In the genomic region with DNA sequence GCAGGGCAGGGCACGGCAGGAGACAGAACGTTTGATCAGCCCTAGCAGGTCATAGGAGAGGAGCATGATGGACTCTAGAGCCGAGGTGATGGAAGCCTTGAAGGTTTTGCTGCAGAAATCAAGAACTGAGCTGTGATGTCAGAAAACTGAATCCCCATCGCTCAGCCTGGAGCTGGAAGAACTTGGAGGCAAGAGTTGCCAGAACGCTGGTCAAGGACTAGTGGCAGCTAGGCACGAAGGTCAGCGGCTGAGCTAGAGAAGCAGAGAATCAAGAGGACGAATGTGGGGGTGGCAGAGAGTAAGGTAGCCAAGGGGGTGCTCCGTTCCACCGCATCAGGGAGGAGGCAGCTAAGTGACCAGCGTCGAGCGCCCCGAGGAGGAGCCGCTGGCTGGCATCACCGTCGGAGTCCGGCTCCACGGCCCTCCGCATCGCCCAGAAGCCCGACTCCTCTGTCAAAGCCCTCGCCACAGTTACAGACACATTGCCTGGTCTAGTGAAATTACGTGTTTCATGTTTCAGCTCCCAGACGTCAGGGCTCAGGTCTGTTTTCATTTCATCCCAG, we compare ENCODE assay signal across 8 cellular contexts. TPM values are rescaled to one million over a fixed set of nuclear protein-coding genes. Genes with fewer than 3 reads are reported as not detected.
A peak's percentile ranks its signal among the peaks of the same experiment; 100 is the strongest.
DNase-seq lines count a peak whose midpoint lies in the region; ATAC-seq, FAIRE-seq and TF ChIP-seq lines count a peak whose summit lies in the region.

No MANE protein-coding gene starts in this region.

- TF ChIP-seq CTCF in GM12878 (IDR thresholded peaks at IDR 0.05 in 2 of 3, conservative IDR thresholded peaks at IDR 0.05 in 1 of 3; ENCODE audit: control insufficient read depth in 2 of 3, extremely low read depth in 1 of 3, insufficient read depth in 1 of 3, low read depth in 3 of 3, low read length in 3 of 3) (no peak), HepG2 (CRISPR knock-in tag; IDR thresholded peaks at IDR 0.05) (no peak), thoracic aorta (IDR thresholded peaks at IDR 0.05) (no peak)

- peaks cover 8% of the 10 kb centered on the region for H3K4me1 ChIP-seq in GM12878 (ENCODE audit: control insufficient read depth, insufficient read depth, low read length)
- H3K4me1 ChIP-seq in HepG2 (ENCODE audit: insufficient read depth, low read length) = peaks cover 31% of the 10 kb centered on the region
- peaks cover 19 to 35% of the 10 kb centered on the region in 2 donors for H3K4me1 ChIP-seq in thoracic aorta (ENCODE audit: control insufficient read depth in 1 of 2, low read depth in 2 of 2)

- SMC1A ChIA-PET in GM12878 (lab: Charles Lee; ENCODE audit: uncharacterized antibody, unreplicated experiment) = interaction anchor here (0.7 to 8.4 kb wide), 20 partner anchors 8 to 233 kb away, joined by 3 to 97 read pairs (median 4); no protein-coding TSS in a partner anchor

- WGBS in GM12878 (ENCODE audit: insufficient coverage, insufficient replicate concordance, low lambda C conversion rate, missing lambda C conversion rate) = 21% methylated on average over 25 of the region's 25 CpGs
- WGBS in HepG2 (ENCODE audit: low lambda C conversion rate) = 2% methylated on average over 17 of the region's 25 CpGs

- H3K4me3 Mint-ChIP-seq in activated T-cell treated with anti-CD3 and anti-CD28 coated beads, Interleukin-2, amount 50 U/mL, for 4 hours = peak overlapping the region; percentile 82

- H3K36me3 ChIP-seq in GM12878 (ENCODE audit: control insufficient read depth in 2 of 2, insufficient read depth in 2 of 2, low read length in 1 of 2) = no peaks in the 10 kb centered on the region
- H3K36me3 ChIP-seq in HepG2 (replicated peaks in 1 of 2; ENCODE audit: control insufficient read depth in 1 of 2, insufficient read depth in 2 of 2, low read length in 2 of 2) = no peaks in the 10 kb centered on the region
- no peaks in the 10 kb centered on the region for H3K36me3 ChIP-seq in thoracic aorta

- H4K20me1 ChIP-seq in GM12878 (ENCODE audit: control insufficient read depth, insufficient read depth) (no peaks in the 10 kb centered on the region; the same call in 1 of the 2 replicates), HepG2 (ENCODE audit: insufficient read depth, low read length) (no peaks in the 10 kb centered on the region)

- no peaks in the 10 kb centered on the region for H3K9me3 ChIP-seq in GM12878 (replicated peaks; ENCODE audit: control insufficient read depth, insufficient read depth, low read length)
- H3K9me3 ChIP-seq in HepG2 (ENCODE audit: low read length) = no peaks in the 10 kb centered on the region
- H3K9me3 ChIP-seq in thoracic aorta = no peaks in the 10 kb centered on the region

- BruUV-seq in GM12878 (replicated peaks; lab: Mats Ljungman, UMichigan) (no TSS peak), HepG2 (replicated peaks; lab: Mats Ljungman, UMichigan) (no TSS peak)

- no peak for TF ChIP-seq RAD21 in GM12878 (IDR thresholded peaks at IDR 0.05; ENCODE audit: insufficient read depth, low read depth, low read length)
- TF ChIP-seq RAD21 in HepG2 (CRISPR knock-in tag; IDR thresholded peaks at IDR 0.05) = no peak

- CTCF ChIA-PET in GM12878 (lab: Yijun Ruan, JAX) = interaction anchor here (0.7 to 7.2 kb wide), 18 partner anchors 8 to 272 kb away, joined by 3 to 71 read pairs (median 6); no protein-coding TSS in a partner anchor
- CTCF ChIA-PET in HepG2 (lab: Yijun Ruan, JAX; ENCODE audit: low intra/inter-chr PET ratio, low total read pairs) = interaction anchor here (1.2 kb wide), 1 partner anchor 215 kb away, joined by 3 read pairs; no protein-coding TSS in a partner anchor

- FAIRE-seq in GM12878 (lab: Jason Lieb, UNC) (no peak), HepG2 (lab: Jason Lieb, UNC) (no peak)

- H3K27me3 ChIP-seq in GM12878 (replicated peaks in 1 of 2; ENCODE audit: control insufficient read depth in 2 of 2, insufficient read depth in 2 of 2, low read length in 1 of 2) (peaks cover 0 to 4% of the 10 kb centered on the region in 2 experiments; a peak in 1 of 4 replicates), HepG2 (ENCODE audit: control insufficient read depth in 1 of 2, insufficient read depth in 2 of 2, low read length in 2 of 2) (peaks cover 0 to 9% of the 10 kb centered on the region in 2 experiments; a peak in 3 of 5 replicates), thoracic aorta (replicated peaks; ENCODE audit: insufficient read depth) (no peaks in the 10 kb centered on the region)

- ATAC-seq in activated T-cell treated with anti-CD3 and anti-CD28 coated beads, Interleukin-2, amount 50 U/mL, for 4 hours = peak; percentile 0 to 3
- ATAC-seq in HG03280 (IDR thresholded peaks at IDR 0.05; ENCODE audit: unreplicated experiment) (peak; percentile 11), GM12878 (peak; percentile 49), HepG2 (peak; percentile 62), thoracic aorta (ENCODE audit: insufficient number of reproducible peaks, low FRiP score, low read depth) (no peak)

- H2AFZ ChIP-seq in GM12878 (ENCODE audit: control insufficient read depth, low read depth, low read length) = peak overlapping the region; percentile 20
- peak overlapping the region; percentile 61 for H2AFZ ChIP-seq in HepG2 (ENCODE audit: low read length)

- H3K4me3 ChIP-seq in GM12878 (peak overlapping the region; percentile 82), HepG2 (replicated peaks in 1 of 3; ENCODE audit: insufficient read depth in 1 of 3, low read depth in 2 of 3, low read length in 3 of 3) (peak overlapping the region; percentile 80 to 85 (median 85)), thoracic aorta (peak overlapping the region; percentile 95)

- peaks cover 42% of the 10 kb centered on the region for H3K4me1 Mint-ChIP-seq in activated T-cell treated with anti-CD3 and anti-CD28 coated beads, Interleukin-2, amount 50 U/mL, for 4 hours (ENCODE audit: low read depth)

- H3K27ac ChIP-seq in GM12878 (ENCODE audit: control insufficient read depth, insufficient read depth) (no peak overlapping the region), HepG2 (ENCODE audit: extremely low read length, insufficient read depth, low read length) (no peak overlapping the region), thoracic aorta (peak overlapping the region; percentile 72 to 74)

- H3K9me3 Mint-ChIP-seq in activated T-cell treated with anti-CD3 and anti-CD28 coated beads, Interleukin-2, amount 50 U/mL, for 4 hours = no peaks in the 10 kb centered on the region

- H3K79me2 ChIP-seq in GM12878 (ENCODE audit: control insufficient read depth, insufficient read depth, low read length) (peaks cover 27% of the 10 kb centered on the region), HepG2 (ENCODE audit: insufficient read depth, low read length) (no peaks in the 10 kb centered on the region)

- H3K36me3 Mint-ChIP-seq in activated T-cell treated with anti-CD3 and anti-CD28 coated beads, Interleukin-2, amount 50 U/mL, for 4 hours (ENCODE audit: insufficient read depth) = peaks cover 3% of the 10 kb centered on the region

- no peak for DNase-seq in activated T-cell treated with anti-CD3 and anti-CD28 coated beads, Interleukin-2, amount 50 U/mL, for 4 hours
- no peak for DNase-seq in activated T-cell treated with anti-CD3 and anti-CD28 coated beads for 4 hours
- no peak for DNase-seq in GM12878 (ENCODE audit: low read depth, low spot score)
- DNase-seq in HepG2 (ENCODE audit: low spot score) = no peak
- DNase-seq in thoracic aorta (ENCODE audit: low spot score) = no peak
- no peak for DNase-seq in NCI-H1417 treated with DMSO at 0.1 percent for 48 hours (lab: John Stamatoyannopoulos, UW)
- DNase-seq in NOMO-1 (lab: John Stamatoyannopoulos, UW; ENCODE audit: unreplicated experiment in 2 of 2) = no peak

- intact Hi-C loops in GM12878 (cut with micrococcal nuclease; ENCODE audit: unreplicated experiment) (no loop called here), HepG2 (cut with micrococcal nuclease; ENCODE audit: unreplicated experiment) (no loop called here)

- POLR2A ChIA-PET in GM12878 (lab: Charles Lee) (interaction anchor here (0.8 to 6.2 kb wide), 4 partner anchors 8 to 150 kb away, joined by 3 to 51 read pairs (median 6); a partner anchor contains a TSS), HepG2 (lab: Yijun Ruan, JAX) (interaction anchor here (1.2 to 2.0 kb wide), 3 partner anchors 8 to 216 kb away, joined by 3 to 8 read pairs (median 7); a partner anchor contains a TSS)

- RAD21 ChIA-PET in GM12878 (lab: Charles Lee; ENCODE audit: unreplicated experiment) = interaction anchor here (0.8 to 6.4 kb wide), 11 partner anchors 8 to 215 kb away, joined by 3 to 51 read pairs (median 5); no protein-coding TSS in a partner anchor

- in situ Hi-C loops in GM12878 (cut with MboI) (loop anchor here (5.0 to 10.0 kb wide), 2 partner anchors 125 to 213 kb away; no protein-coding TSS in a partner anchor), HepG2 (cut with HindIII; ENCODE audit: extremely low pct_ligation_motif_present, low pct_unique_long_range_greater_than_20kb) (loop anchor here (5.0 kb wide), 2 partner anchors 117 to 208 kb away; no protein-coding TSS in a partner anchor)

- TF ChIP-seq EP300 in GM12878 (IDR thresholded peaks at IDR 0.05; ENCODE audit: borderline replicate concordance in 1 of 2, control insufficient read depth in 1 of 2, low read depth in 2 of 2, low read length in 2 of 2) (no peak), HepG2 (IDR thresholded peaks at IDR 0.05; ENCODE audit: low read depth in 2 of 2, low read length in 2 of 2) (no peak), HepG2 (CRISPR knock-in tag; IDR thresholded peaks at IDR 0.05; ENCODE audit: borderline replicate concordance) (no peak)

- no peaks in the 10 kb centered on the region for H3K27me3 Mint-ChIP-seq in activated T-cell treated with anti-CD3 and anti-CD28 coated beads, Interleukin-2, amount 50 U/mL, for 4 hours (ENCODE audit: low read depth)

- H3K9ac ChIP-seq in GM12878 (ENCODE audit: control insufficient read depth, insufficient read depth, low read length) = no peak overlapping the region
- peak overlapping the region; percentile 13; the same call in 1 of the 2 replicates for H3K9ac ChIP-seq in HepG2 (ENCODE audit: insufficient read depth, low read depth, low read length)

- no peak for TF ChIP-seq POLR2A in GM12878 (IDR thresholded peaks at IDR 0.05; ENCODE audit: low read depth, low read length)
- TF ChIP-seq POLR2A in HepG2 (IDR thresholded peaks at IDR 0.05; ENCODE audit: insufficient read depth in 1 of 2, low read depth in 2 of 2, low read length in 2 of 2) = no peak

- H3K4me2 ChIP-seq in GM12878 (ENCODE audit: control insufficient read depth, insufficient read depth) (peak overlapping the region; percentile 46), HepG2 (ENCODE audit: low read depth, low read length) (peak overlapping the region; percentile 99)

RNA-seq across cellular contexts. Expression of a gene that starts 1.2 kb away (rescaled TPM):
- total RNA-seq in activated T-cell treated with anti-CD3 and anti-CD28 coated beads, Interleukin-2, amount 50 U/mL, for 4 hours = 10 to 100 TPM; 26.8 to 34.8 (median 34.6) TPM
- 33.0 and 34.5 TPM in 2 replicates for total RNA-seq in GM12878 (2013; cell fraction: nucleolus; rRNA removed)
- total RNA-seq in GM12878 (2014; rRNA removed) (18.1 and 18.6 TPM in 2 replicates), GM12878 (2014; rRNA removed; fragmentation: Illumina TruSeq; extraction: Trizol) (15.3 and 15.5 TPM in 2 replicates), GM12878 (2021) (26.0 and 27.9 TPM in 2 replicates), HepG2 (2016; rRNA removed; fragmentation: Illumina TruSeq; extraction: Trizol) (6.2 and 8.1 TPM in 2 replicates), thoracic aorta (10 to 100 TPM; 43.0 to 52.7 TPM)
- 14.5 TPM for polyA plus RNA-seq in GM12878 (2011; ENCODE audit: low read depth)
- polyA plus RNA-seq in GM12878 (2011; rRNA removed) (21.2 and 27.6 TPM in 2 replicates), GM12878 (2014; fragmentation: Illumina TruSeq; extraction: Trizol) (24.9 and 35.4 TPM in 2 replicates), GM12878 (2014; fragmentation: Nextera tagmentation; extraction: Ambion mirVana) (1 to 10 TPM; 4.5 to 4.8 TPM), GM12878 (2014; rRNA removed) (14.9 and 15.7 TPM in 2 replicates), GM12878 (2016; fragmentation: Nextera tagmentation; extraction: Ambion mirVana) (10 to 100 TPM in 1 of 2 experiments, 1 to 10 TPM in 1; 3.9 to 11.5 TPM), HepG2 (2011; rRNA removed) (11.2 and 12.0 TPM in 2 replicates)
- 13.9 and 16.9 TPM in 2 replicates for polyA plus RNA-seq in GM12878 (2011; cell fraction: cytosol; rRNA removed)
- polyA plus RNA-seq in GM12878 (2011; cell fraction: nucleus; rRNA removed) = 19.5 and 23.5 TPM in 2 replicates
- 18.7 and 18.9 TPM in 2 replicates for polyA plus RNA-seq in GM12878 (2012)
- 41.3 and 55.4 TPM in 2 replicates for polyA minus RNA-seq in GM12878 (2011; rRNA and poly(A)+ RNA removed)
- 6.8 and 8.8 TPM in 2 replicates for polyA minus RNA-seq in GM12878 (2011; cell fraction: cytosol; rRNA and poly(A)+ RNA removed)
- 10.9 and 19.5 TPM in 2 replicates for polyA minus RNA-seq in GM12878 (2011; cell fraction: nucleus; rRNA and poly(A)+ RNA removed)
- 1.3 and 1.5 TPM in 2 replicates for total RNA-seq in HepG2 (2016; cell fraction: cytosol; rRNA removed; fragmentation: Illumina TruSeq; extraction: Trizol; ENCODE audit: low read depth)
- 4.7 and 8.5 TPM in 2 replicates for total RNA-seq in HepG2 (2016; cell fraction: insoluble cytoplasmic fraction; rRNA removed; fragmentation: Illumina TruSeq; extraction: Trizol)
- 5.1 and 5.4 TPM in 2 replicates for total RNA-seq in HepG2 (2016; cell fraction: membrane; rRNA removed; fragmentation: Illumina TruSeq; extraction: Trizol)
- total RNA-seq in HepG2 (2016; cell fraction: nucleus; rRNA removed; fragmentation: Illumina TruSeq; extraction: Trizol) = 8.2 and 10.9 TPM in 2 replicates
- 5.5 and 5.6 TPM in 2 replicates for polyA plus RNA-seq in HepG2 (2011; cell fraction: cytosol; rRNA removed)
- 7.2 and 9.6 TPM in 2 replicates for polyA plus RNA-seq in HepG2 (2011; cell fraction: nucleus; rRNA removed)
- polyA plus RNA-seq in HepG2 (2012) = 3.6 and 5.9 TPM in 2 replicates
- polyA plus RNA-seq in HepG2 (2016; cell fraction: cytosol; fragmentation: Illumina TruSeq; extraction: Trizol; ENCODE audit: low read depth) = 1.3 and 1.9 TPM in 2 replicates
- 4.3 and 5.7 TPM in 2 replicates for polyA plus RNA-seq in HepG2 (2016; cell fraction: insoluble cytoplasmic fraction; fragmentation: Illumina TruSeq; extraction: Trizol; ENCODE audit: low read depth)
- 2.6 and 3.0 TPM in 2 replicates for polyA plus RNA-seq in HepG2 (2016; cell fraction: membrane; fragmentation: Illumina TruSeq; extraction: Trizol; ENCODE audit: low read depth)
- 10.3 and 10.9 TPM in 2 replicates for polyA plus RNA-seq in HepG2 (2016; cell fraction: nucleus; fragmentation: Illumina TruSeq; extraction: Trizol; ENCODE audit: insufficient read depth, low read depth)
- 25.4 and 54.7 TPM in 2 replicates for polyA minus RNA-seq in HepG2 (2011; rRNA and poly(A)+ RNA removed; ENCODE audit: low replicate concordance)
- 6.4 and 7.0 TPM in 2 replicates for polyA minus RNA-seq in HepG2 (2011; cell fraction: cytosol; rRNA and poly(A)+ RNA removed)
- polyA minus RNA-seq in HepG2 (2011; cell fraction: nucleus; rRNA and poly(A)+ RNA removed) = 7.5 and 8.5 TPM in 2 replicates

Comparison
In these comparisons a context has a peak if more than half of its experiments do, and no peak if none do; other contexts are left out.
1. H3K27ac ChIP-seq: peak in thoracic aorta (2 of 2); none in GM12878 (single experiment) and HepG2 (single experiment).
2. Peak in every context shown above with its lines, with median percentiles within 50 percentile points of each other: H3K4me3 ChIP-seq.